Comparison of ENCODE assay signal across 17 cellular contexts in the genomic region with DNA sequence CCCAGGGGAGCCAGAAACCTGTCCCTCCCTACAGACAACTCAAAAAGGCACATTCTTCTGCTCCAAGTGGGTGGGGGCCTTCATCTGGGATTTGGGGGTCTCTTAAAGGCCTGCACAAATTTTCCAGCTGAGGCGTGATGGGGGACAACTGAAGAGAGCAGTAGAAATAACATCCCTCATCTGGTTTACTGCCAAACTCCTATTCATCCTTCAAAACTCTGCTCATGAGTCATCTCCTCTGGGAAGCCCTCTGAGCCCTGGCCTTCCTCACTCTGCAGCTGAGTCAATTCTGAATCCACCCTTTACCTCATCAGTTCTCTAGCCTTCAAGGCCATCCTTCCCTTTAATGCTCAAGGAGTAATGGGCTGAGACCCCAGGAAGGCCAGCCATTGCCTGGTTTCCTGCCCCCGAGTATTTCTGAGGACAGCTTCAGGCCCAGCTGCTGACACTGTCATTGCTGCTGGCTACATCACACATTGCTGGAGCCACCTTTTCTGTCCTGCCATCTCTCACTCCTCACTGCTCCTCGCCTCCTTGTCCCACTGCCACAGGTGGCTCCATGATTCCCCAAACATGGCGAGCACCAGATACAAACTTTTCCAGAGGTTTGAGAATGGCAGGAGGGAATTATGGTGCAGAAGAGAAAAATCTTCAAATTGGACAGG. TPM values are rescaled to one million over a fixed set of nuclear protein-coding genes. Genes with fewer than 3 reads are reported as not detected.
DNase-seq lines count a peak whose midpoint lies in the region; ATAC-seq and TF ChIP-seq lines count a peak whose summit lies in the region.
"Had no signal": no experiment of that assay in that cellular context is flagged by ENCODE, and none has a peak within 500 bp of the region (broad histone marks: within the 10 kb centered on the region; RNA-seq: fewer than 3 reads in every experiment).

No MANE protein-coding gene starts in this region.

- CTCF ChIA-PET in Panc1 (lab: Charles Lee), result no interaction called here

- no peak overlapping the region for H3K27ac ChIP-seq in Panc1 (ENCODE audit: low read length)
- no peak overlapping the region for H3K27ac ChIP-seq in esophagus muscularis mucosa (replicated peaks in 1 of 4)
- no peak overlapping the region for H3K27ac ChIP-seq in adrenal gland

- no peaks in the 10 kb centered on the region for H3K4me1 Mint-ChIP-seq in T-helper 17 cell
- H3K4me1 Mint-ChIP-seq: CD4-positive, CD25-positive, alpha-beta regulatory T cell; IgD-negative memory B cell had no signal

- H3K36me3 Mint-ChIP-seq in T-helper 17 cell (ENCODE audit: low read depth), result no peaks in the 10 kb centered on the region
- H3K36me3 Mint-ChIP-seq: activated naive CD8-positive, alpha-beta T cell; CD4-positive, CD25-positive, alpha-beta regulatory T cell; mesothelial cell of epicardium had no signal

- intact Hi-C loops in Panc1 (cut with micrococcal nuclease; ENCODE audit: unreplicated experiment), result no loop called here
- intact Hi-C loops in esophagus muscularis mucosa (cut with DNase I), result no loop called here
- intact Hi-C loops in adrenal gland (cut with DNase I), result loop anchor here in 1 of 2 donors (2.0 kb wide), 1 partner anchor 365 kb away; no protein-coding TSS in a partner anchor

- H3K4me1 ChIP-seq in Panc1 (ENCODE audit: control insufficient read depth, insufficient read depth, low read length) (peaks cover 8% of the 10 kb centered on the region), esophagus muscularis mucosa (no peaks in the 10 kb centered on the region), adrenal gland (replicated peaks in 1 of 2) (no peaks in the 10 kb centered on the region)

- no peak overlapping the region for H3K4me3 Mint-ChIP-seq in T-helper 17 cell
- H3K4me3 Mint-ChIP-seq: activated CD8-positive, alpha-beta T cell treated with anti-CD3 and anti-CD28 coated beads for 36 hours; activated naive CD8-positive, alpha-beta T cell; CD4-positive, CD25-positive, alpha-beta regulatory T cell; IgD-negative memory B cell; mesothelial cell of epicardium had no signal

- POLR2A ChIA-PET in Panc1 (lab: Charles Lee), result no interaction called here

- H3K36me3 ChIP-seq in Panc1 (ENCODE audit: control insufficient read depth, insufficient read depth, low read length), result no peaks in the 10 kb centered on the region
- no peaks in the 10 kb centered on the region for H3K36me3 ChIP-seq in esophagus muscularis mucosa
- no peaks in the 10 kb centered on the region for H3K36me3 ChIP-seq in adrenal gland (replicated peaks in 1 of 2)

- no peaks in the 10 kb centered on the region for H3K9me3 ChIP-seq in Panc1 (ENCODE audit: control insufficient read depth, insufficient read depth, low read depth, low read length)
- no peaks in the 10 kb centered on the region for H3K9me3 ChIP-seq in T-helper 17 cell (ENCODE audit: control insufficient read depth, low read length, poor library complexity, severe bottlenecking)
- H3K9me3 ChIP-seq in esophagus muscularis mucosa, result no peaks in the 10 kb centered on the region
- H3K9me3 ChIP-seq in adrenal gland (replicated peaks in 1 of 3), result no peaks in the 10 kb centered on the region

- TF ChIP-seq POLR2A in esophagus muscularis mucosa (IDR thresholded peaks at IDR 0.05; ENCODE audit: low read depth) (no peak), adrenal gland (IDR thresholded peaks at IDR 0.05) (no peak)

- no TSS peak for BruUV-seq in Panc1 (replicated peaks; lab: Mats Ljungman, UMichigan)

- no peak overlapping the region for H3K4me3 ChIP-seq in Panc1 (ENCODE audit: low read depth in 2 of 2, low read length in 2 of 2)
- no peak overlapping the region for H3K4me3 ChIP-seq in epithelial cell of esophagus (ENCODE audit: low read length)
- no peak overlapping the region for H3K4me3 ChIP-seq in esophagus muscularis mucosa
- H3K4me3 ChIP-seq in adrenal gland, result no peak overlapping the region

- in situ Hi-C loops in Panc1 (cut with HindIII; ENCODE audit: low pct_unique_long_range_greater_than_20kb, low sequenced_read_pairs), result no loop called here

- ATAC-seq in Panc1 (peak; percentile 95), T-helper 17 cell (no peak), GM21619 (IDR thresholded peaks at IDR 0.05; ENCODE audit: unreplicated experiment) (no peak)
- ATAC-seq: activated CD8-positive, alpha-beta T cell treated with anti-CD3 and anti-CD28 coated beads for 36 hours; stimulated activated naive CD8-positive, alpha-beta T cell treated with anti-CD3 and anti-CD28 coated beads, Interleukin-15, Interleukin-2, amounts not matched to agents 100 U/mL and 50 U/mL, for 24 hours had no signal

- WGBS in esophagus muscularis mucosa, result 91% methylated on average over 4 of the region's 4 CpGs
- WGBS in adrenal gland, 4 donors, result 85 to 93% (median 90%) methylated on average over 4 of the region's 4 CpGs

- H3K27me3 Mint-ChIP-seq in T-helper 17 cell, result peaks cover 36% of the 10 kb centered on the region
- H3K27me3 Mint-ChIP-seq: activated CD8-positive, alpha-beta T cell treated with anti-CD3 and anti-CD28 coated beads for 36 hours had no signal

- DNase-seq in ELF-1 (ENCODE audit: low read depth, low spot score) (peak; percentile 53), Panc1 (ENCODE audit: low read depth, low spot score) (peak; percentile 83), epithelial cell of esophagus (ENCODE audit: low read depth) (peak; percentile 79), non-pigmented ciliary epithelial cell (ENCODE audit: low read depth) (peak; percentile 22), T-helper 17 cell (no peak), esophagus muscularis mucosa (ENCODE audit: extremely low spot score) (no peak), adrenal gland (no peak)
- DNase-seq: activated CD8-positive, alpha-beta T cell treated with anti-CD3 and anti-CD28 coated beads for 36 hours; CD4-positive, CD25-positive, alpha-beta regulatory T cell; effector CD8-positive, alpha-beta T cell; stimulated activated CD4-positive, alpha-beta T cell treated with anti-CD3 and anti-CD28 coated beads, Interleukin-4, amount 100 ng/mL, for 24 hours; stimulated activated naive CD8-positive, alpha-beta T cell treated with anti-CD3 and anti-CD28 coated beads, Interleukin-15, Interleukin-2, amounts not matched to agents 100 U/mL and 50 U/mL, for 24 hours had no signal

- no peak overlapping the region for H3K27ac Mint-ChIP-seq in T-helper 17 cell
- H3K27ac Mint-ChIP-seq: activated CD8-positive, alpha-beta T cell treated with anti-CD3 and anti-CD28 coated beads for 36 hours; activated naive CD8-positive, alpha-beta T cell; CD4-positive, CD25-positive, alpha-beta regulatory T cell; IgD-negative memory B cell; mesothelial cell of epicardium; progenitor cell of endocrine pancreas had no signal

- TF ChIP-seq CTCF in Panc1 (IDR thresholded peaks at IDR 0.05) (no peak), epithelial cell of esophagus (IDR thresholded peaks at IDR 0.05; ENCODE audit: insufficient read depth, low read depth, low read length, missing control alignments) (no peak), esophagus muscularis mucosa (IDR thresholded peaks at IDR 0.05) (no peak), adrenal gland (IDR thresholded peaks at IDR 0.05) (no peak)

- TF ChIP-seq EP300 in esophagus muscularis mucosa (IDR thresholded peaks at IDR 0.05), result no peak

- H3K27me3 ChIP-seq in Panc1 (ENCODE audit: control insufficient read depth, insufficient read depth, low read length), result no peaks in the 10 kb centered on the region
- H3K27me3 ChIP-seq in esophagus muscularis mucosa, result no peaks in the 10 kb centered on the region
- no peaks in the 10 kb centered on the region for H3K27me3 ChIP-seq in adrenal gland

RNA-seq across cellular contexts. Expression of a gene that starts 32.2 kb away (rescaled TPM):
- total RNA-seq in Panc1 (2021; ENCODE audit: unreplicated experiment) (6.2 TPM), T-helper 17 cell (not detected), esophagus muscularis mucosa (10 to 100 TPM in 2 of 4 donors, 1 to 10 TPM in 2; 7.1 to 25.3 (median 11.8) TPM), adrenal gland (1 to 10 TPM; 1.6 to 4.5 (median 2.7) TPM)
- polyA plus RNA-seq in Panc1 (2012; ENCODE audit: insufficient read length), result 5.1 TPM
- 1 to 10 TPM in 2 of 3 donors, under 1 TPM in 1; 0.51 to 2.7 (median 1.7) TPM for polyA plus RNA-seq in adrenal gland
- total RNA-seq: activated CD8-positive, alpha-beta T cell treated with anti-CD3 and anti-CD28 coated beads for 36 hours; CD4-positive, CD25-positive, alpha-beta regulatory T cell had no signal
- polyA plus RNA-seq: CD4-positive, CD25-positive, alpha-beta regulatory T cell; IgD-negative memory B cell had no signal

Comparison
In these comparisons a context has a peak if more than half of its experiments do, and no peak if none do; other contexts are left out.
1. DNase-seq: peak in ELF-1 (single experiment), Panc1 (single experiment), epithelial cell of esophagus (single experiment) and non-pigmented ciliary epithelial cell (single experiment); none in T-helper 17 cell (0 of 3), esophagus muscularis mucosa (single experiment) and adrenal gland (0 of 7).